In the genomic region with DNA sequence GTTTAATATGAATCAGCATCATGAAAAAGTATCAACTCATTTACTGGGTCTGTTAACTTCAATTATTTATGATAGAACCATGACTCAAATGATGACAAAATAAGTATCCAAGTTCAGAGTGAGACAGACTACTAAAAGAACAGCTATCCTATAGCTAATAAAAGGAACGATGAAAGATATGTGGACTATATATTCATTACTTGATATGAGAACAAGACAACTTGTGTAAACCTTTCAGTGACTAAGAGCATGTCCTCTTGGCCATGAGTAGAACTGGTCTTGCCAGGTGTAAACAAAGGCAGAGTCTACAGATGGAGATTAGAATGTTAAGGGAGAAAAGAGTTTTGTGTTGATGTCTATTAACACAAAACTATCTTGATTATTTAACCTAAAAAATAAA, we compare ENCODE assay signal across 18 cellular contexts.
DNase-seq lines count a peak whose midpoint lies in the region; TF ChIP-seq lines count a peak whose summit lies in the region.
"Had no signal": no experiment of that assay in that cellular context is flagged by ENCODE, and none has a peak within 500 bp of the region (broad histone marks: within the 10 kb centered on the region; RNA-seq: fewer than 3 reads in every experiment).

No MANE protein-coding gene starts in this region.

- H3K9me3 Mint-ChIP-seq in brain, result peaks cover 0 to 19% (median 5%) of the 10 kb centered on the region in 5 experiments

- peaks cover 5% of the 10 kb centered on the region for H3K36me3 Mint-ChIP-seq in brain

- H4K20me1 ChIP-seq in osteoblast (ENCODE audit: insufficient read depth, low read length), result no peaks in the 10 kb centered on the region

- DNase-seq in DMS53 (lab: John Stamatoyannopoulos, UW) (peak; percentile 35), osteoblast (ENCODE audit: insufficient read length, low spot score, missing footprints) (no peak), Ammon's horn (ENCODE audit: low spot score) (no peak), NCI-H524 (lab: John Stamatoyannopoulos, UW) (no peak), DMS79 treated with DMSO at 0.1 percent for 48 hours (lab: John Stamatoyannopoulos, UW) (no peak)
- DNase-seq: AML-193; GF-D8; NCI-H1048; NCI-H1436; NCI-H2029 treated with DMSO at 0.1 percent for 48 hours; NCI-H748 treated with DMSO at 0.1 percent for 48 hours; NK-92 treated with Interleukin-12 subunit alpha and Interleukin-12 subunit beta, amount 100 ng/mL, for 24 hours; Right ventricle myocardium superior had no signal

- TF ChIP-seq CTCF in brain (conservative IDR thresholded peaks at IDR 0.05), result no peak
- no peak for TF ChIP-seq CTCF in osteoblast (IDR thresholded peaks at IDR 0.05; ENCODE audit: extremely low read depth, low read depth, low read length)

- H3K4me1 Mint-ChIP-seq in brain, result peaks cover 53% of the 10 kb centered on the region

- H3K9me3 ChIP-seq in HUES6 (ENCODE audit: control insufficient read depth, insufficient read depth, low read depth, low read length) (no peaks in the 10 kb centered on the region), iPS-18a (ENCODE audit: control insufficient read depth, low read depth, low read length) (no peaks in the 10 kb centered on the region), osteoblast (ENCODE audit: low read depth, low read length) (no peaks in the 10 kb centered on the region)

- H3K27me3 ChIP-seq in HUES6 (ENCODE audit: control insufficient read depth, insufficient read depth, low read length), result no peaks in the 10 kb centered on the region
- H3K27me3 ChIP-seq in iPS-18a (ENCODE audit: control insufficient read depth, insufficient read depth, low read length), result no peaks in the 10 kb centered on the region
- H3K27me3 ChIP-seq in osteoblast (ENCODE audit: insufficient read depth, low read length), result no peaks in the 10 kb centered on the region

- no peak overlapping the region for H3K4me3 Mint-ChIP-seq in brain

- H3K9ac ChIP-seq in HUES6 (ENCODE audit: low read length) (no peak overlapping the region), iPS-18a (ENCODE audit: low read length) (peak overlapping the region; percentile 38)
- H3K9ac ChIP-seq: KMS-11 had no signal

- peak overlapping the region; percentile 76 for H3K27ac ChIP-seq in HUES6 (ENCODE audit: low read depth, low read length)
- peak overlapping the region; percentile 46 for H3K27ac ChIP-seq in iPS-18a (ENCODE audit: low read length)
- H3K27ac ChIP-seq in osteoblast (ENCODE audit: low read depth, low read length), result no peak overlapping the region
- H3K27ac ChIP-seq: 22Rv1, KMS-11 had no signal

- H3K36me3 ChIP-seq in HUES6 (ENCODE audit: control insufficient read depth, insufficient read depth, low read length), result no peaks in the 10 kb centered on the region
- H3K36me3 ChIP-seq in iPS-18a (ENCODE audit: control insufficient read depth, low read depth, low read length), result no peaks in the 10 kb centered on the region
- no peaks in the 10 kb centered on the region for H3K36me3 ChIP-seq in osteoblast (ENCODE audit: insufficient read depth, low read length)

- no peaks in the 10 kb centered on the region for H3K27me3 Mint-ChIP-seq in brain

- H2AFZ ChIP-seq in osteoblast (ENCODE audit: low read length), result no peak overlapping the region

- H3K4me2 ChIP-seq in osteoblast (ENCODE audit: insufficient read depth, low read length), result no peak overlapping the region
- H3K4me2 ChIP-seq: KMS-11 had no signal

- peak overlapping the region; percentile 10 to 79 (median 57) for H3K27ac Mint-ChIP-seq in brain

- H3K79me2 ChIP-seq in osteoblast (ENCODE audit: insufficient read depth, low read length), result no peaks in the 10 kb centered on the region

- peaks cover 36% of the 10 kb centered on the region for H3K4me1 ChIP-seq in HUES6 (ENCODE audit: control insufficient read depth, insufficient read depth, low read length)
- H3K4me1 ChIP-seq in iPS-18a (ENCODE audit: control insufficient read depth, low read depth, low read length), result peaks cover 43% of the 10 kb centered on the region
- peaks cover 14% of the 10 kb centered on the region for H3K4me1 ChIP-seq in osteoblast (ENCODE audit: insufficient read depth, low read length)

- 0 out of 2 replicates have a peak overlapping the region, but pooled peaks have one; percentile 32 for H3K4me3 ChIP-seq in HUES6 (ENCODE audit: low read depth, low read length)
- peak overlapping the region; percentile 50 for H3K4me3 ChIP-seq in iPS-18a (ENCODE audit: low read length)
- H3K4me3 ChIP-seq in osteoblast (ENCODE audit: insufficient read depth, low read length), result no peak overlapping the region
